8 cellular contexts compared by ENCODE assay signal in genomic region chr19:3163230-3163886, GRCh38.
DNase-seq lines count a peak whose midpoint lies in the region; ATAC-seq lines count a peak whose summit lies in the region.

No MANE protein-coding gene starts in this region.

- ATAC-seq in HG02884 (IDR thresholded peaks at IDR 0.05; ENCODE audit: unreplicated experiment): no peak

- H3K27me3 ChIP-seq in iPS-15b (ENCODE audit: control insufficient read depth, insufficient read depth, low read length): peaks cover 3% of the 10 kb centered on the region

- H3K4me1 ChIP-seq in iPS-15b (ENCODE audit: control insufficient read depth, insufficient read depth, low read length): no peaks in the 10 kb centered on the region

- DNase-seq in NCI-H524 (lab: John Stamatoyannopoulos, UW) (peak; percentile 51 to 86), NCI-H524 treated with DMSO at 0.1 percent for 48 hours (lab: John Stamatoyannopoulos, UW) (no peak), NCI-H1436 treated with DMSO at 0.1 percent for 48 hours (lab: John Stamatoyannopoulos, UW) (peak; percentile 25), T-helper 22 cell (ENCODE audit: low read depth) (peak; percentile 44), astrocyte of the hippocampus (ENCODE audit: low read depth, low spot score) (peak; percentile 78)
- DNase-seq in stimulated activated CD4-positive, alpha-beta T cell treated with anti-CD3 and anti-CD28 coated beads, Interleukin-12 subunit alpha, Interleukin-12 subunit beta, amount 100 ng/mL, for 48 hours (ENCODE audit: low read depth in 2 of 3, low spot score in 1 of 3): peak in 2 of 3 donors; percentile 59 to 69

- H3K9ac ChIP-seq in iPS-15b (ENCODE audit: low read depth, low read length): no peak overlapping the region

- peak overlapping the region; percentile 36 for H3K4me3 ChIP-seq in iPS-15b (ENCODE audit: low read depth, low read length)

- H3K36me3 ChIP-seq in iPS-15b (ENCODE audit: control insufficient read depth, insufficient read depth, low read length): no peaks in the 10 kb centered on the region

- no peaks in the 10 kb centered on the region for H3K9me3 ChIP-seq in iPS-15b (ENCODE audit: control insufficient read depth, insufficient read depth, low read length)
